Comparison of ENCODE assay signal across 21 cellular contexts in the genomic region with DNA sequence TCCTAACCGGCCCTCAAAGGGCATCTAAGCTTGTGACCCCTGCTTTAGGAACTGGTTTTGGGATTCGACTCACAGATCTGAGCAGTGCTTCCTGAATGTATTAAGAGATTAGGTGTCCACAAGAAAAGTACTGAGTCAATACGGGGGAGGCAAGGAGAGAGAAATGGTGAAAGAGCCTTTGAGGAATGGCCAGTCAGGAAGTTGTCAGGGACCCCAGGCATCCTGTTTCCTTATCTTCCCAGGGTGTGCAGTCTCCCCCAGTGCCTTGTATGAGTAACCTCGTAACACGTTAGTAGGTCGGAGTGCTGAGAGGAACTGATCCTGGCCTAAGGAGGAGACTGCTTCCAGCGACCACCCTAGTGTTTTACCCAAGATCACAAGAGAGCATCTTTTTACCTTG. TPM values are rescaled to one million over a fixed set of nuclear protein-coding genes. Genes with fewer than 3 reads are reported as not detected.
DNase-seq lines count a peak whose midpoint lies in the region; ATAC-seq, FAIRE-seq and TF ChIP-seq lines count a peak whose summit lies in the region.
"Had no signal": no experiment of that assay in that cellular context is flagged by ENCODE, and none has a peak within 500 bp of the region (broad histone marks: within the 10 kb centered on the region; RNA-seq: fewer than 3 reads in every experiment).

No MANE protein-coding gene starts in this region.

- H4K20me1 ChIP-seq in mammary epithelial cell (ENCODE audit: insufficient read depth, low read length), result no peaks in the 10 kb centered on the region

- peaks cover 85% of the 10 kb centered on the region for H3K36me3 Mint-ChIP-seq in nephron progenitor cell (ENCODE audit: low read depth)

- intact Hi-C loops in mammary epithelial cell (cut with micrococcal nuclease) (no loop called here), left colon (cut with DNase I, micrococcal nuclease) (no loop called here)

- in situ Hi-C loops in mammary epithelial cell (cut with MboI; ENCODE audit: low sequenced_read_pairs in 2 of 2), result no loop called here

- H3K4me1 Mint-ChIP-seq in nephron progenitor cell, result peaks cover 34% of the 10 kb centered on the region

- no TSS peak for BruUV-seq in mammary epithelial cell (replicated peaks; lab: Mats Ljungman, UMichigan)

- peak; percentile 28 for DNase-seq in ELR (ENCODE audit: low read depth)
- peak; percentile 91 for DNase-seq in NCI-H226
- DNase-seq in cardiac fibroblast (ENCODE audit: low read depth in 2 of 2), result peak; percentile 41 to 59
- no peak for DNase-seq in nephron progenitor cell
- DNase-seq in mammary epithelial cell, result no peak
- no peak for DNase-seq in left colon
- no peak for DNase-seq in SHP77 treated with DMSO at 0.1 percent for 48 hours (lab: John Stamatoyannopoulos, UW)
- no peak for DNase-seq in RCC 7860 (ENCODE audit: low spot score)
- DNase-seq: activated CD4-positive, alpha-beta T cell treated with anti-CD3 and anti-CD28 coated beads for 4 hours; activated naive CD4-positive, alpha-beta T cell treated with anti-CD3 and anti-CD28 coated beads for 36 hours; H7; NCI-H2081; NCI-H526 treated with DMSO at 0.1 percent for 48 hours; ovary; Right ventricle myocardium superior had no signal

- no peak overlapping the region for H3K4me3 ChIP-seq in cardiac fibroblast (replicated peaks in 1 of 2; ENCODE audit: low read depth in 2 of 2, low read length in 2 of 2)
- H3K4me3 ChIP-seq in mammary epithelial cell (replicated peaks in 1 of 3; ENCODE audit: insufficient read depth in 1 of 3, low read depth in 2 of 3, low read length in 3 of 3), result no peak overlapping the region
- H3K4me3 ChIP-seq: gastroesophageal sphincter, ovary, thoracic aorta had no signal

- no peaks in the 10 kb centered on the region for H3K9me3 ChIP-seq in mammary epithelial cell (replicated peaks; ENCODE audit: insufficient read depth, low read length)
- H3K9me3 ChIP-seq: gastroesophageal sphincter, ovary, thoracic aorta had no signal

- 94% methylated on average over 6 of the region's 7 CpGs for WGBS in mammary epithelial cell (ENCODE audit: low coverage, missing lambda C conversion rate)

- peak overlapping the region; percentile 91 for H3K27ac Mint-ChIP-seq in nephron progenitor cell
- H3K27ac Mint-ChIP-seq: activated naive CD4-positive, alpha-beta T cell treated with anti-CD3 and anti-CD28 coated beads for 36 hours; T-helper 1 cell treated with Interleukin-12 subunit alpha and Interleukin-12 subunit beta and Interleukin-4 antibody, amounts not matched to agents 30 μg/mL and 1 μg/mL, for 36 hours had no signal

- no peaks in the 10 kb centered on the region for H3K9me3 Mint-ChIP-seq in nephron progenitor cell
- H3K9me3 Mint-ChIP-seq: activated naive CD4-positive, alpha-beta T cell treated with anti-CD3 and anti-CD28 coated beads for 36 hours; IgD-negative memory B cell; T-helper 1 cell treated with Interleukin-12 subunit alpha and Interleukin-12 subunit beta and Interleukin-4 antibody, amounts not matched to agents 30 μg/mL and 1 μg/mL, for 36 hours had no signal

- H3K27me3 Mint-ChIP-seq in nephron progenitor cell (ENCODE audit: low read depth, poor library complexity), result no peaks in the 10 kb centered on the region
- H3K27me3 Mint-ChIP-seq: IgD-negative memory B cell had no signal

- peaks cover 6% of the 10 kb centered on the region for H3K79me2 ChIP-seq in mammary epithelial cell (ENCODE audit: insufficient read depth, low read length)

- H3K36me3 ChIP-seq in mammary epithelial cell (ENCODE audit: insufficient read depth, low read length), result peaks cover 26% of the 10 kb centered on the region
- H3K36me3 ChIP-seq: ovary had no signal

- CTCF ChIA-PET in mammary epithelial cell (lab: Charles Lee; ENCODE audit: low non-redundant PET), result no interaction called here

- no peak for TF ChIP-seq CTCF in cardiac fibroblast (IDR thresholded peaks at IDR 0.05; ENCODE audit: low read depth, low read length)
- no peak for TF ChIP-seq CTCF in nephron progenitor cell (IDR thresholded peaks at IDR 0.05)
- TF ChIP-seq CTCF in mammary epithelial cell (conservative IDR thresholded peaks at IDR 0.05 in 1 of 2, IDR thresholded peaks at IDR 0.05 in 1 of 2; ENCODE audit: extremely low read depth in 1 of 2, insufficient read depth in 1 of 2, low read depth in 1 of 2, low read length in 2 of 2), result no peak

- H2AFZ ChIP-seq in mammary epithelial cell (ENCODE audit: low read depth, low read length), result no peak overlapping the region

- H3K9ac ChIP-seq in mammary epithelial cell (ENCODE audit: insufficient read depth, low read length), result no peak overlapping the region

- no peaks in the 10 kb centered on the region for H3K4me1 ChIP-seq in mammary epithelial cell (ENCODE audit: insufficient read depth, low read length)
- H3K4me1 ChIP-seq: gastroesophageal sphincter had no signal

- peak overlapping the region; percentile 5 for H3K4me3 Mint-ChIP-seq in nephron progenitor cell
- H3K4me3 Mint-ChIP-seq: activated naive CD4-positive, alpha-beta T cell treated with anti-CD3 and anti-CD28 coated beads for 36 hours; IgD-negative memory B cell; T-helper 1 cell treated with Interleukin-12 subunit alpha and Interleukin-12 subunit beta and Interleukin-4 antibody, amounts not matched to agents 30 μg/mL and 1 μg/mL, for 36 hours had no signal

- no peak for FAIRE-seq in RCC 7860 (lab: Jason Lieb, UNC)
- FAIRE-seq: GM19239 had no signal

- no peak overlapping the region for H3K4me2 ChIP-seq in mammary epithelial cell (ENCODE audit: insufficient read depth, low read depth, low read length)

- H3K27ac ChIP-seq in mammary epithelial cell (ENCODE audit: insufficient read depth, low read depth, low read length), result no peak overlapping the region
- H3K27ac ChIP-seq: gastroesophageal sphincter, ovary, thoracic aorta had no signal

- H3K27me3 ChIP-seq in mammary epithelial cell (ENCODE audit: insufficient read depth, low read length), result no peaks in the 10 kb centered on the region
- H3K27me3 ChIP-seq: gastroesophageal sphincter, ovary had no signal

- dilution Hi-C loops in mammary epithelial cell (cut with HindIII; ENCODE audit: low sequenced_read_pairs), result loop anchor here (5.0 kb wide), 1 partner anchor 49 kb away; no protein-coding TSS in a partner anchor

- ATAC-seq in left colon, result no peak
- ATAC-seq: gastroesophageal sphincter had no signal

RNA-seq across cellular contexts. Expression of a gene that starts 16.4 kb away (rescaled TPM):
- total RNA-seq in mammary epithelial cell (under 1 TPM; 0.17 to 0.56 TPM), left colon (1 to 10 TPM; 2.5 to 9.4 TPM)
- polyA plus RNA-seq in mammary epithelial cell, result not detected
- not detected for polyA minus RNA-seq in mammary epithelial cell
- total RNA-seq: G401, H7, Right ventricle myocardium superior had no signal
- polyA plus RNA-seq: IgD-negative memory B cell, ovary had no signal

RNA-seq across cellular contexts. Expression of a gene that starts 17.8 kb away (rescaled TPM):
- total RNA-seq in mammary epithelial cell (10 to 100 TPM; 13.2 to 32.8 TPM), left colon (10 to 100 TPM; 33.2 to 36.6 TPM)
- polyA plus RNA-seq in mammary epithelial cell, result 14.5 TPM
- 67.6 TPM for polyA minus RNA-seq in mammary epithelial cell

RNA-seq across cellular contexts. Expression of a gene that starts 28.4 kb away (rescaled TPM):
- total RNA-seq in mammary epithelial cell (10 to 100 TPM; 24.8 to 43.2 TPM), left colon (10 to 100 TPM; 19.0 to 22.1 TPM)
- polyA plus RNA-seq in mammary epithelial cell, result 19.7 TPM
- polyA minus RNA-seq in mammary epithelial cell, result 52.6 TPM

RNA-seq across cellular contexts. Expression of a gene that starts 28.6 kb away (rescaled TPM):
- total RNA-seq in mammary epithelial cell (10 to 100 TPM; 24.3 to 32.7 TPM), left colon (10 to 100 TPM; 31.7 to 36.6 TPM)
- polyA plus RNA-seq in mammary epithelial cell, result 25.8 TPM
- 26.5 TPM for polyA minus RNA-seq in mammary epithelial cell

RNA-seq across cellular contexts. Expression of a gene that starts 37.6 kb away (rescaled TPM):
- total RNA-seq in mammary epithelial cell (10 to 100 TPM; 20.2 to 21.7 TPM), left colon (10 to 100 TPM; 10.1 to 20.5 TPM)
- polyA plus RNA-seq in mammary epithelial cell, result 14.4 TPM
- 0.67 TPM for polyA minus RNA-seq in mammary epithelial cell

Comparison
In these comparisons a context has a peak if more than half of its experiments do, and no peak if none do; other contexts are left out.
1. DNase-seq: peak in ELR (single experiment), NCI-H226 (single experiment) and cardiac fibroblast (2 of 2); none in nephron progenitor cell (single experiment), mammary epithelial cell (single experiment), left colon (0 of 2), SHP77 treated with DMSO at 0.1 percent for 48 hours (single experiment) and RCC 7860 (single experiment).